ENCODE assay signal across 14 cellular contexts in the genomic region with DNA sequence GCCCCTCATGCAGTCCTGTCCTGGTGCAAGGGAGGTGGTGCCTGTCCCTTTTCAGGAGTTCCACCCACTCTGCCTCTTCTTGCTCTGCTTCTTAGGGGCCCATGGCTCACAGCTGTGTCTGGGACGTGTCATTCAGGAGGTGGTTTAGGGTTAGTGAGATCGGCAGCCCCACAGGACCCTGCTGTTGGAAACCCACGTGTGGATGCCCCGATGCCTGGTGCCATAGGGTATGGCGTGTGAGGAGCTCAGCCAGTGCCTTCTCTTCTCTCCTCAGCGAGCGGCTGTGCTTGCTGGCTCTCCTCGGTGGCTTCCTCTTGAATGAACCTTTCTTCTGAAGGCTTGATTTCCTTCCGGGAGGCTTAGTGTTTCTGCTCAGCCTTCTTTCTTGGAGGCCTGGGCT. TPM values are rescaled to one million over a fixed set of nuclear protein-coding genes. Genes with fewer than 3 reads are reported as not detected.
A peak's percentile ranks its signal among the peaks of the same experiment; 100 is the strongest.
DNase-seq lines count a peak whose midpoint lies in the region; ATAC-seq lines count a peak whose summit lies in the region.
"Had no signal": no experiment of that assay in that cellular context is flagged by ENCODE, and none has a peak within 500 bp of the region (broad histone marks: within the 10 kb centered on the region; RNA-seq: fewer than 3 reads in every experiment).

No MANE protein-coding gene starts in this region.

- H3K9me3 Mint-ChIP-seq in stimulated activated naive CD8-positive, alpha-beta T cell treated with anti-CD3 and anti-CD28 coated beads, Interleukin-15, Interleukin-2, amounts not matched to agents 100 ng/mL and 50 ng/mL, for 24 hours: no peaks in the 10 kb centered on the region

- no peaks in the 10 kb centered on the region for H3K27me3 ChIP-seq in effector memory CD4-positive, alpha-beta T cell (replicated peaks; ENCODE audit: control insufficient read depth, insufficient read depth, low read length, poor library complexity, severe bottlenecking)
- H3K27me3 ChIP-seq in Karpas-422 (ENCODE audit: low read length): no peaks in the 10 kb centered on the region
- H3K27me3 ChIP-seq: adrenal gland, foreskin keratinocyte, tibial nerve had no signal

- H3K27me3 Mint-ChIP-seq in T-helper 17 cell: no peaks in the 10 kb centered on the region
- no peaks in the 10 kb centered on the region for H3K27me3 Mint-ChIP-seq in stimulated activated naive CD8-positive, alpha-beta T cell treated with anti-CD3 and anti-CD28 coated beads, Interleukin-15, Interleukin-2, amounts not matched to agents 100 ng/mL and 50 ng/mL, for 24 hours

- no peaks in the 10 kb centered on the region for H3K36me3 Mint-ChIP-seq in T-helper 17 cell (ENCODE audit: low read depth)
- H3K36me3 Mint-ChIP-seq in stimulated activated naive CD8-positive, alpha-beta T cell treated with anti-CD3 and anti-CD28 coated beads, Interleukin-15, Interleukin-2, amounts not matched to agents 100 ng/mL and 50 ng/mL, for 24 hours (ENCODE audit: low read depth): peaks cover 3% of the 10 kb centered on the region

- peaks cover 38% of the 10 kb centered on the region for H3K4me1 ChIP-seq in effector memory CD4-positive, alpha-beta T cell (ENCODE audit: control insufficient read depth, insufficient read depth, low read length, poor library complexity, severe bottlenecking)
- H3K4me1 ChIP-seq in Karpas-422 (ENCODE audit: low read length): no peaks in the 10 kb centered on the region
- H3K4me1 ChIP-seq: foreskin keratinocyte had no signal

- H3K9me2 ChIP-seq in Karpas-422 (replicated peaks; ENCODE audit: insufficient read depth, low read length): no peaks in the 10 kb centered on the region

- no peak overlapping the region for H3K9ac ChIP-seq in Karpas-422 (ENCODE audit: low read length)

- H3K27ac Mint-ChIP-seq in T-helper 17 cell: peak overlapping the region; percentile 99
- peak overlapping the region; percentile 91 for H3K27ac Mint-ChIP-seq in stimulated activated naive CD8-positive, alpha-beta T cell treated with anti-CD3 and anti-CD28 coated beads, Interleukin-15, Interleukin-2, amounts not matched to agents 100 ng/mL and 50 ng/mL, for 24 hours

- H4K20me1 ChIP-seq in Karpas-422 (ENCODE audit: insufficient read depth, low read depth, low read length): no peaks in the 10 kb centered on the region

- H3K27ac ChIP-seq in effector memory CD4-positive, alpha-beta T cell (ENCODE audit: insufficient read depth, low read length, poor library complexity, severe bottlenecking): peak overlapping the region; percentile 68
- H3K27ac ChIP-seq in Karpas-422 (ENCODE audit: low read length): no peak overlapping the region
- H3K27ac ChIP-seq: foreskin keratinocyte had no signal

- peak overlapping the region; percentile 87 for H3K4me3 Mint-ChIP-seq in T-helper 17 cell
- peak overlapping the region; percentile 70 for H3K4me3 Mint-ChIP-seq in stimulated activated naive CD8-positive, alpha-beta T cell treated with anti-CD3 and anti-CD28 coated beads, Interleukin-15, Interleukin-2, amounts not matched to agents 100 ng/mL and 50 ng/mL, for 24 hours

- DNase-seq in T-helper 17 cell: no peak
- DNase-seq in activated CD8-positive, alpha-beta memory T cell treated with anti-CD3 and anti-CD28 coated beads, Interleukin-2, amount 50 U/mL, for 48 hours: peak; percentile 64
- no peak for DNase-seq in effector memory CD4-positive, alpha-beta T cell
- DNase-seq in NCI-H146 treated with DMSO at 0.1 percent for 48 hours (lab: John Stamatoyannopoulos, UW; ENCODE audit: unreplicated experiment): no peak
- no peak for DNase-seq in Karpas-422
- no peak for DNase-seq in anterior cingulate cortex (lab: John Stamatoyannopoulos, UW)
- DNase-seq: dermis blood vessel endothelial cell, foreskin keratinocyte, NCI-H1417 treated with DMSO at 0.1 percent for 48 hours, NCI-H510A treated with DMSO at 0.1 percent for 48 hours had no signal

- no peaks in the 10 kb centered on the region for H3K36me3 ChIP-seq in effector memory CD4-positive, alpha-beta T cell (ENCODE audit: control insufficient read depth, insufficient read depth, low read length)
- no peaks in the 10 kb centered on the region for H3K36me3 ChIP-seq in Karpas-422 (ENCODE audit: insufficient read depth, low read length)
- H3K36me3 ChIP-seq: adrenal gland, tibial nerve had no signal

- H2AFZ ChIP-seq in Karpas-422 (ENCODE audit: low read length): no peak overlapping the region

- H3K4me1 Mint-ChIP-seq in T-helper 17 cell: peaks cover 52% of the 10 kb centered on the region
- peaks cover 77% of the 10 kb centered on the region for H3K4me1 Mint-ChIP-seq in stimulated activated naive CD8-positive, alpha-beta T cell treated with anti-CD3 and anti-CD28 coated beads, Interleukin-15, Interleukin-2, amounts not matched to agents 100 ng/mL and 50 ng/mL, for 24 hours (ENCODE audit: low read depth)

- H3K4me2 ChIP-seq in Karpas-422 (ENCODE audit: low read depth, low read length, poor library complexity, severe bottlenecking): no peak overlapping the region

- ATAC-seq in T-helper 17 cell: peak; percentile 55
- no peak for ATAC-seq in HG03571 (IDR thresholded peaks at IDR 0.05; ENCODE audit: unreplicated experiment)
- ATAC-seq: foreskin keratinocyte had no signal

- H3K9me3 ChIP-seq in T-helper 17 cell (ENCODE audit: control insufficient read depth, low read length, poor library complexity, severe bottlenecking): no peaks in the 10 kb centered on the region
- H3K9me3 ChIP-seq in effector memory CD4-positive, alpha-beta T cell (ENCODE audit: control insufficient read depth, low read length): no peaks in the 10 kb centered on the region
- no peaks in the 10 kb centered on the region for H3K9me3 ChIP-seq in Karpas-422 (ENCODE audit: low read length)
- H3K9me3 ChIP-seq: adrenal gland, tibial nerve had no signal

- H3K4me3 ChIP-seq in effector memory CD4-positive, alpha-beta T cell (ENCODE audit: insufficient read depth, low read depth, low read length, poor library complexity, severe bottlenecking): peak overlapping the region; percentile 44
- H3K4me3 ChIP-seq in Karpas-422 (ENCODE audit: low read length): no peak overlapping the region
- H3K4me3 ChIP-seq: adrenal gland, tibial nerve had no signal

- no peaks in the 10 kb centered on the region for H3K79me2 ChIP-seq in Karpas-422 (ENCODE audit: low read length)

RNA-seq across cellular contexts. Expression of gene LDLRAD4, which starts 55.2 kb away (rescaled TPM):
- 100 to 1,000 TPM; 112 to 120 TPM for total RNA-seq in T-helper 17 cell
- 204 and 269 TPM in 2 replicates for total RNA-seq in Karpas-422 (2014; rRNA removed; shearing (Covaris generic); ENCODE audit: low replicate concordance)
- total RNA-seq: foreskin keratinocyte had no signal
